8 cellular contexts compared by ENCODE assay signal in the genomic region with DNA sequence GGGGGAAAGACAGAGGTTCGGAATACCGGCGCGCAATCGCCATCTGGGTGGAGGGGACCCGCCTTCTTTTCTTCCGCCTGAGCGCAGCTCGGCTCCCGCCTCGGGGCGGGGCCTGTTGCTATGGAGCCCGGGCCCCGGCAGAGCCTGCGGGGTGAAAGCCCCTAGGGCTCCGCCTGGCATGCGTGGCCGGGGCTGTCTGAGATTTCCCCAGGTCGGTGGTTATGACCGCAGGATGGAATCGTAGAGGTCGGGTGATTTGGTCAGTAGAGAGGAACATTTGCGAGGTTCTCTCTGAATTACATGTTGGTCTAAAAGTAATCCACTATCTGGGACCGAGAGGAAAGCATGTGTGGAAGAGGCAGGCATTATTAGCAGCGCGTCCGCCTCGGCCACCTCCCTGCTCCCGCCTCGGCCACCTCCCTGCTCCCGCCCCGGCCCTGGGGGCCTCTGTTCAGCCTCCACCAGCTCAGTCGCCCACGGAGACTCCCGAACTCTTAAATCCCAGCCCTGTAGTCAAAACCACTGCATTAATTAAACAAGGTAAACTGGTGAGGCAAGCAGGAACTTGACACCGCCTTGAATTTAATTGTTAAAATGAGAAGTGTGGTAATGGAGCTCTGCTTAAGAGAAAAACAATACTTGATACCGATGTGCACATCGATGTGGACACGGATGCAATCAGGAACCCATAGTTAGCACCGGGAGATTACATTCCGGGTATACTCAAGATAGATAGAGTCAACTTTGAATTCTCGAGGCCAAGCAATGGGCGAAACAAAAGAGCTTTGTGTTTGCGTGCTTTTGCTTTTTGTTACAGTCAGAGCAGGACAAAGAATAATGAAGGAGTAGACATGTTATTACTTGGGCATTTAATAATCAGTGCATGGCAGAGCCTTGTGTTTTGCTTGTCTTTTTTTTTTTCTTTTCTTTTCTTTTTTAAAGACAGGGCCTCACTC. TPM values are rescaled to one million over a fixed set of nuclear protein-coding genes. Genes with fewer than 3 reads are reported as not detected.
DNase-seq lines count a peak whose midpoint lies in the region; ATAC-seq and TF ChIP-seq lines count a peak whose summit lies in the region.

No MANE protein-coding gene starts in this region.

- 0 out of 2 replicates have a peak overlapping the region, but pooled peaks have one; percentile 53 for H3K9ac ChIP-seq in BLaER1

- DNase-seq in NCI-H774 (lab: John Stamatoyannopoulos, UW), result peak; percentile 62
- DNase-seq in activated CD8-positive, alpha-beta memory T cell treated with anti-CD3 and anti-CD28 coated beads for 1 hour (ENCODE audit: extremely low read depth in 1 of 2, low read depth in 1 of 2), result peak; percentile 43 to 72
- peak; percentile 78 for DNase-seq in effector CD4-positive, alpha-beta T cell
- peak; percentile 62 for DNase-seq in lung (ENCODE audit: low spot score)
- peak; percentile 68 for DNase-seq in stimulated activated CD8-positive, alpha-beta memory T cell treated with anti-CD3 and anti-CD28 coated beads, Interleukin-12 subunit alpha, Interleukin-12 subunit beta, amount 100 ng/mL, for 1 hour (ENCODE audit: low read depth)

- H4K20me1 ChIP-seq in BLaER1, result no peaks in the 10 kb centered on the region

- H3K27ac ChIP-seq in BLaER1, result peak overlapping the region; percentile 15; the same call in 1 of the 2 replicates
- H3K27ac ChIP-seq in lung (ENCODE audit: low read depth in 1 of 2, low read length in 1 of 2), result peak overlapping the region; percentile 49 to 71

- ATAC-seq in GM19328 (IDR thresholded peaks at IDR 0.05; ENCODE audit: unreplicated experiment) (peak; percentile 99), HG03442 (IDR thresholded peaks at IDR 0.05; ENCODE audit: unreplicated experiment) (peak; percentile 99), lung (ENCODE audit: insufficient read depth, low FRiP score) (peak; percentile 93)

- TF ChIP-seq CTCF in lung (IDR thresholded peaks at IDR 0.05; ENCODE audit: control extremely low read depth, extremely low read depth), result no peak

- H3K27me3 ChIP-seq in BLaER1 (no peaks in the 10 kb centered on the region), lung (ENCODE audit: control insufficient read depth, insufficient read depth) (no peaks in the 10 kb centered on the region)

- H3K4me3 ChIP-seq in BLaER1, result peak overlapping the region; percentile 67
- H3K4me3 ChIP-seq in lung, result peak overlapping the region; percentile 22

- WGBS in lung, 2 donors, result 8 to 10% methylated on average over 44 of the region's 44 CpGs

- H3K4me2 ChIP-seq in BLaER1, result peak overlapping the region; percentile 93

- no peaks in the 10 kb centered on the region for H3K36me3 ChIP-seq in BLaER1
- no peaks in the 10 kb centered on the region for H3K36me3 ChIP-seq in lung (ENCODE audit: control insufficient read depth in 2 of 2, insufficient read depth in 2 of 2, low read length in 2 of 2)

- no peaks in the 10 kb centered on the region for H3K9me3 ChIP-seq in BLaER1
- H3K9me3 ChIP-seq in lung (ENCODE audit: control insufficient read depth in 2 of 2, insufficient read depth in 1 of 2, low read length in 1 of 2), result no peaks in the 10 kb centered on the region

- peaks cover 39% of the 10 kb centered on the region for H3K4me1 ChIP-seq in BLaER1
- peaks cover 2 to 5% of the 10 kb centered on the region in 2 donors for H3K4me1 ChIP-seq in lung (ENCODE audit: control insufficient read depth in 2 of 2, insufficient read depth in 2 of 2, low read length in 2 of 2)

RNA-seq across cellular contexts. Expression of a gene that starts 45.2 kb away (rescaled TPM):
- 10 to 100 TPM; 65.0 to 74.0 TPM for total RNA-seq in lung
- polyA plus RNA-seq in lung, result 10 to 100 TPM in 1 of 2 donors, 1 to 10 TPM in 1; 9.1 to 11.2 TPM

Comparison
In these comparisons a context has a peak if more than half of its experiments do, and no peak if none do; other contexts are left out.
1. Peak in every context shown above with its lines: DNase-seq, ATAC-seq, H3K4me3 ChIP-seq and H3K27ac ChIP-seq.